ENCODE assay signal across 23 cellular contexts in the genomic region with DNA sequence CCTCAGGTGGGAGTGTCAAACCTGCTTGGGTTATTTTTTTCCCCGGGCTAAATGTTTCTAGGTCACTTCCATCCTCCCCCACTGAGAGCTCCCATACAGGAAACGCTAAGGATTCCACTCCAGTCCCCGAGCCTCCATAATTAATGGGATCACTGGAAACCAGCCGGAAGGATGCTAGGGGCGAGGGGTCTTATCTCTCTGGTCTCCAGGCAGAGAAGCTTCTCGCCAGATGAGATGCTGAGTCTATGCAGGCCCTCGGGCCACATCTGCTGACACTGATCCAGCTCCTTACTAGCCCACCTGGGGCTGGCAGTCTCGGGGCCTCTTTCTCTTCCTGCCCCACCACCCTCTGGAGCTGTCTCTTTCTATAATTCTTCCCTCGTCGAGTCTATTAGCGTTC.
DNase-seq lines count a peak whose midpoint lies in the region; ATAC-seq and TF ChIP-seq lines count a peak whose summit lies in the region.
"Had no signal": no experiment of that assay in that cellular context is flagged by ENCODE, and none has a peak within 500 bp of the region (broad histone marks: within the 10 kb centered on the region; RNA-seq: fewer than 3 reads in every experiment).

No MANE protein-coding gene starts in this region.

- peaks cover 11% of the 10 kb centered on the region for H3K4me1 Mint-ChIP-seq in brain
- H3K4me1 Mint-ChIP-seq: activated CD4-positive, alpha-beta T cell treated with anti-CD3 and anti-CD28 coated beads for 36 hours; activated naive CD4-positive, alpha-beta T cell treated with anti-CD3 and anti-CD28 coated beads, Interleukin-2, amount 10 ng/mL, durations not matched to agents 7 days and 5 days; immature natural killer cell had no signal

- H3K18ac ChIP-seq in mesendoderm (ENCODE audit: low read length) = peak overlapping the region; percentile 64

- no peaks in the 10 kb centered on the region for H3K79me1 ChIP-seq in mesendoderm (ENCODE audit: low read length)

- H3K56ac ChIP-seq in mesendoderm (ENCODE audit: low read length) = peak overlapping the region; percentile 66

- H3K4ac ChIP-seq in mesendoderm (ENCODE audit: low read depth, low read length) = peak overlapping the region; percentile 92

- no peak overlapping the region for H3K4me3 ChIP-seq in mesendoderm (ENCODE audit: low read length)
- H3K4me3 ChIP-seq: A549, breast epithelium, pancreas, spleen had no signal

- peak overlapping the region; percentile 84 for H2BK120ac ChIP-seq in mesendoderm (ENCODE audit: low read depth, low read length)

- no peak overlapping the region for H2AK5ac ChIP-seq in mesendoderm (ENCODE audit: low read length)

- H2BK5ac ChIP-seq in mesendoderm (ENCODE audit: low read length) = peak overlapping the region; percentile 53

- peak overlapping the region; percentile 96 for H3K27ac ChIP-seq in mesendoderm (ENCODE audit: low read depth, low read length)
- H3K27ac ChIP-seq in foreskin keratinocyte = no peak overlapping the region
- H3K27ac ChIP-seq: A549, breast epithelium, pancreas, spleen had no signal

- H4K8ac ChIP-seq in mesendoderm (ENCODE audit: low read depth, low read length) = no peak overlapping the region

- H3K23ac ChIP-seq in mesendoderm (ENCODE audit: low read length) = no peak overlapping the region

- H3K4me2 ChIP-seq in mesendoderm (ENCODE audit: low read length) = no peak overlapping the region
- H3K4me2 ChIP-seq: A549 had no signal

- no peak for ATAC-seq in foreskin keratinocyte
- ATAC-seq: A549; activated CD4-positive, alpha-beta T cell treated with anti-CD3 and anti-CD28 coated beads for 36 hours; CD8-positive, alpha-beta T cell; pancreas had no signal

- H3K27me3 ChIP-seq in mesendoderm (ENCODE audit: insufficient read depth, low read length, poor library complexity) = no peaks in the 10 kb centered on the region
- H3K27me3 ChIP-seq in foreskin keratinocyte = peaks cover 36% of the 10 kb centered on the region
- H3K27me3 ChIP-seq: pancreas had no signal

- DNase-seq in NCI-H82 (lab: John Stamatoyannopoulos, UW) = peak; percentile 56
- DNase-seq in NCI-H82 treated with DMSO at 0.1 percent for 48 hours (lab: John Stamatoyannopoulos, UW; ENCODE audit: unreplicated experiment) = no peak
- peak; percentile 96 for DNase-seq in mesendoderm
- DNase-seq in GDM1 (lab: John Stamatoyannopoulos, UW) = no peak
- DNase-seq in foreskin keratinocyte = no peak
- no peak for DNase-seq in dermis blood vessel endothelial cell
- DNase-seq in RPMI8226 = no peak
- DNase-seq: activated CD4-positive, alpha-beta T cell treated with anti-CD3 and anti-CD28 coated beads for 36 hours; activated CD8-positive, alpha-beta memory T cell treated with anti-CD3 and anti-CD28 coated beads, Interleukin-2, amount 50 U/mL, for 48 hours; activated naive CD4-positive, alpha-beta T cell treated with anti-CD3 and anti-CD28 coated beads, Interleukin-2, amount 10 ng/mL, durations not matched to agents 7 days and 5 days; CD8-positive, alpha-beta T cell; foreskin melanocyte; GF-D8; immature natural killer cell; NCI-H187 treated with DMSO at 0.1 percent for 48 hours; NCI-H748 treated with DMSO at 0.1 percent for 48 hours; pancreas; spleen; T-helper 2 cell had no signal

- H3K27me3 Mint-ChIP-seq in brain = no peaks in the 10 kb centered on the region

- peak overlapping the region; percentile 16 for H3K9ac ChIP-seq in mesendoderm (ENCODE audit: low read length)

- H3K79me2 ChIP-seq in mesendoderm (ENCODE audit: control insufficient read depth, insufficient read depth, low read length) = no peaks in the 10 kb centered on the region

- no peaks in the 10 kb centered on the region for H3K36me3 ChIP-seq in mesendoderm (ENCODE audit: control insufficient read depth, insufficient read depth, low read length)
- H3K36me3 ChIP-seq: breast epithelium, pancreas, spleen had no signal

- peaks cover 0 to 4% (median 0%) of the 10 kb centered on the region in 5 experiments for H3K9me3 Mint-ChIP-seq in brain
- H3K9me3 Mint-ChIP-seq: activated naive CD4-positive, alpha-beta T cell treated with anti-CD3 and anti-CD28 coated beads, Interleukin-2, amount 10 ng/mL, durations not matched to agents 7 days and 5 days; CD8-positive, alpha-beta T cell; immature natural killer cell; stimulated activated naive CD8-positive, alpha-beta T cell treated with anti-CD3 and anti-CD28 coated beads, Interleukin-15, Interleukin-2, amounts not matched to agents 100 ng/mL and 50 ng/mL, for 24 hours had no signal

- no peak overlapping the region for H4K5ac ChIP-seq in mesendoderm (ENCODE audit: low read length)

- no peaks in the 10 kb centered on the region for H3K36me3 Mint-ChIP-seq in brain
- H3K36me3 Mint-ChIP-seq: activated naive CD4-positive, alpha-beta T cell treated with anti-CD3 and anti-CD28 coated beads, Interleukin-2, amount 10 ng/mL, durations not matched to agents 7 days and 5 days; CD8-positive, alpha-beta T cell; immature natural killer cell had no signal

- peaks cover 20% of the 10 kb centered on the region for H3K4me1 ChIP-seq in mesendoderm (ENCODE audit: control insufficient read depth, low read depth, low read length)
- H3K4me1 ChIP-seq in foreskin keratinocyte = no peaks in the 10 kb centered on the region
- H3K4me1 ChIP-seq: A549, breast epithelium, pancreas, spleen had no signal

- H2BK15ac ChIP-seq in mesendoderm (replicated peaks; ENCODE audit: low read depth) = peak overlapping the region; percentile 10

- peak overlapping the region in 4 of 5 experiments; percentile 20 to 96 (median 73) for H3K27ac Mint-ChIP-seq in brain
- H3K27ac Mint-ChIP-seq: activated CD4-positive, alpha-beta T cell treated with anti-CD3 and anti-CD28 coated beads for 36 hours; activated naive CD4-positive, alpha-beta T cell treated with anti-CD3 and anti-CD28 coated beads, Interleukin-2, amount 10 ng/mL, durations not matched to agents 7 days and 5 days; CD8-positive, alpha-beta T cell; immature natural killer cell; stimulated activated naive CD8-positive, alpha-beta T cell treated with anti-CD3 and anti-CD28 coated beads, Interleukin-15, Interleukin-2, amounts not matched to agents 100 ng/mL and 50 ng/mL, for 24 hours had no signal

- peak overlapping the region in 2 of 5 experiments; percentile 12 to 54 for H3K4me3 Mint-ChIP-seq in brain
- H3K4me3 Mint-ChIP-seq: activated CD4-positive, alpha-beta T cell treated with anti-CD3 and anti-CD28 coated beads for 36 hours; activated naive CD4-positive, alpha-beta T cell treated with anti-CD3 and anti-CD28 coated beads, Interleukin-2, amount 10 ng/mL, durations not matched to agents 7 days and 5 days; CD8-positive, alpha-beta T cell; immature natural killer cell; stimulated activated naive CD8-positive, alpha-beta T cell treated with anti-CD3 and anti-CD28 coated beads, Interleukin-15, Interleukin-2, amounts not matched to agents 100 ng/mL and 50 ng/mL, for 24 hours had no signal

- TF ChIP-seq CTCF in brain (conservative IDR thresholded peaks at IDR 0.05) (no peak), foreskin keratinocyte (conservative IDR thresholded peaks at IDR 0.05) (no peak)

- no CpG with 5 or more reads among the region's 11 CpGs for WGBS in mesendoderm (ENCODE audit: extremely low coverage, insufficient coverage, low lambda C conversion rate)

Comparison
In these comparisons a context has a peak if more than half of its experiments do, and no peak if none do; other contexts are left out.
1. DNase-seq: peak in NCI-H82 (single experiment) and mesendoderm (single experiment); none in NCI-H82 treated with DMSO at 0.1 percent for 48 hours (single experiment), GDM1 (single experiment), foreskin keratinocyte (0 of 2), dermis blood vessel endothelial cell (single experiment) and RPMI8226 (single experiment).